Comparison of ENCODE assay signal across 2 cellular contexts in the genomic region with DNA sequence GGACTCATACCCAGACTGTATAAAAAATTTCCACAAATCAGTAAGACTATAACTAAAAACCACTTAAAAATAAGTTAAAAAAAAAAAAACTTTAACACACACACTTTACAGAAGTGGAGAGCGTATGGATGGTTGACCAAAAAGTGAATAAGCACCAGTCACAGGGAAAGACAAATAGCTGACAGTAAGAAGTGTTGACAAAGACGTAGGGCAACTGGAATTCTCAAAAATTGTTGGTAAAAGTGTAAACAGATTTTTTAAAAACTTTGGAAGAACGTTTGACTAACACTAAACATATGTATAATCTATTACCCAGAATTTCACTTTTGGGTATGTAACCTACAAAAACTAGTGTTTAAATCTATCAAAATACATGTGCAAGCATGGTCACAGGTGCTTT.
TF ChIP-seq lines count a peak whose summit lies in the region.

No MANE protein-coding gene starts in this region.

TF ChIP-seq in HepG2, 621 proteins besides CTCF, POLR2A, EP300 and RAD21:
- peak; percentile 93 for TF ChIP-seq ZNF7 (CRISPR knock-in tag; IDR thresholded peaks at IDR 0.05)
- TF ChIP-seq, protein P1, sequence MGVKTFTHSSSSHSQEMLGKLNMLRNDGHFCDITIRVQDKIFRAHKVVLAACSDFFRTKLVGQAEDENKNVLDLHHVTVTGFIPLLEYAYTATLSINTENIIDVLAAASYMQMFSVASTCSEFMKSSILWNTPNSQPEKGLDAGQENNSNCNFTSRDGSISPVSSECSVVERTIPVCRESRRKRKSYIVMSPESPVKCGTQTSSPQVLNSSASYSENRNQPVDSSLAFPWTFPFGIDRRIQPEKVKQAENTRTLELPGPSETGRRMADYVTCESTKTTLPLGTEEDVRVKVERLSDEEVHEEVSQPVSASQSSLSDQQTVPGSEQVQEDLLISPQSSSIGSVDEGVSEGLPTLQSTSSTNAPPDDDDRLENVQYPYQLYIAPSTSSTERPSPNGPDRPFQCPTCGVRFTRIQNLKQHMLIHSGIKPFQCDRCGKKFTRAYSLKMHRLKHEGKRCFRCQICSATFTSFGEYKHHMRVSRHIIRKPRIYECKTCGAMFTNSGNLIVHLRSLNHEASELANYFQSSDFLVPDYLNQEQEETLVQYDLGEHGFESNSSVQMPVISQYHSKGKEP (CRISPR knock-in tag; IDR thresholded peaks at IDR 0.05), result no peak
TF ChIP-seq in HepG2: peak in this region for 1.

TF ChIP-seq in K562, 482 proteins besides CTCF, POLR2A, EP300 and RAD21:
- peak; percentile 73 for TF ChIP-seq RBM25 (IDR thresholded peaks at IDR 0.05; ENCODE audit: low read depth, low read length, severe bottlenecking)
- TF ChIP-seq NFXL1 (CRISPR knock-in tag; IDR thresholded peaks at IDR 0.05), result no peak
- TF ChIP-seq ZNF175 (CRISPR knock-in tag; IDR thresholded peaks at IDR 0.05; ENCODE audit: low read depth), result no peak
- no peak for TF ChIP-seq ZNF263 (CRISPR knock-in tag; IDR thresholded peaks at IDR 0.05; ENCODE audit: borderline replicate concordance)
- no peak for TF ChIP-seq CBFA2T3 (IDR thresholded peaks at IDR 0.05)
- TF ChIP-seq ZFP36 (IDR thresholded peaks at IDR 0.05; ENCODE audit: low read depth, low read length, partially characterized antibody), result peak; percentile 16
TF ChIP-seq in K562: peak in this region for 2.
